1 cellular context compared by ENCODE assay signal in the genomic region with DNA sequence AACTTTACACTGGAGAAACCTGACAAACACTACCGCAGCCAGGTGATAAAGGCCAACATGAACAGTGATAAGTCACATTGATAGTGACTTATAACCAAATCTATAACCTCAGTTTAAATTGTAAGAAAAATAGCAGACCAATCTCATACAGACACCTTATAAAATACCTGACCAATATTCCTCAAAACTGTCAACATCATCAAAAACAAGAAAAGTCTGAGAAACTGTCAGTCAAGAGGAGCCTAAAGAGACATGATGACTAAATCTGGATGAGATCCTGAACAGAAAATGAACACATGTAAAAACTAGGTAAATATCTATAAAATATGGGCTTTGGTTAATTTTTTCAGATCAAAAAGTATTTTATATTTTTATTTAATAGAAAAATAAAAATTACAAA.
A peak's percentile ranks its signal among the peaks of the same experiment; 100 is the strongest.
TF ChIP-seq lines count a peak whose summit lies in the region.

No MANE protein-coding gene starts in this region.

TF ChIP-seq in HepG2, 621 proteins besides CTCF, POLR2A, EP300 and RAD21 (continued from another document):
- no peak for TF ChIP-seq ZBTB40 (IDR thresholded peaks at IDR 0.05)
- no peak for TF ChIP-seq ZBTB40 (CRISPR knock-in tag; IDR thresholded peaks at IDR 0.05)
- no peak for TF ChIP-seq GABPA (IDR thresholded peaks at IDR 0.05; ENCODE audit: low read depth, low read length)
- TF ChIP-seq GABPA (CRISPR knock-in tag; IDR thresholded peaks at IDR 0.05; ENCODE audit: low read depth), result no peak
- peak; percentile 69 for TF ChIP-seq MAFF (IDR thresholded peaks at IDR 0.05; ENCODE audit: low read depth, low read length)
- TF ChIP-seq THYN1 (CRISPR knock-in tag; IDR thresholded peaks at IDR 0.05; ENCODE audit: borderline replicate concordance, low read depth), result no peak
- no peak for TF ChIP-seq ARNT (IDR thresholded peaks at IDR 0.05)
TF ChIP-seq in HepG2: peak in this region for 2.
